30 cellular contexts compared by ENCODE assay signal in the genomic region with DNA sequence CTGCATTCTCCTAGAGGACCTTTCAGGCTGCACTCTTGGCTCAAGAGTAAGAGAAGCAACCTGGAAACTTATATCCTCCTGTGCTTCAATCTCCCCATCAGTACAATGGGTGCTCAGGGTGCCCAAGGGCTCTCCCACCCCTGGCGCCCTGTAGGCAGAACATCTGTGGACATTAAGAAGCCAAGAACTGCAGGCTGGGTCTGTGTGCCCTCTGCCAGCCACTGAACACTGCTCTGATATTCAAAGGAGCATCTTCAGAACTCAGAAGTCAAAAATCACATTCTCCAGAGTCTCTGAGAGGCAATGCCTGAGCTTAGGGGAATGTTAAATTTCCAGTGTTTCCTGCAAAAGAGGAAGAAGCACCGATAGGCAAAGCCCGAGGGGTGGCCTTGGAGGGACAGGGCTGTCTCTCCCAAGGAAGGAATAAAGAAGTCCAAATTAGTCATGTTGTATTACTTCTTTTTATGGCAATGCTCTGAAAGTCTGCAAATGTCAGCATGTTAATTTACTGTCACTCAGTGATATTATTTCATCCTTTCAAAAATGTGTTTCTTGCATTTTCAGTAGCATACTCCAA.
DNase-seq lines count a peak whose midpoint lies in the region; ATAC-seq and TF ChIP-seq lines count a peak whose summit lies in the region.
"Had no signal": no experiment of that assay in that cellular context is flagged by ENCODE, and none has a peak within 500 bp of the region (broad histone marks: within the 10 kb centered on the region; RNA-seq: fewer than 3 reads in every experiment).

No MANE protein-coding gene starts in this region.

- no peaks in the 10 kb centered on the region for H3K9me3 Mint-ChIP-seq in activated T-cell treated with anti-CD3 and anti-CD28 coated beads, Interleukin-2, amount 50 U/mL, for 72 hours
- H3K9me3 Mint-ChIP-seq: activated CD8-positive, alpha-beta T cell treated with anti-CD3 and anti-CD28 coated beads for 36 hours; activated T-cell treated with anti-CD3 and anti-CD28 coated beads, Interleukin-2, amount 50 U/mL, for 24 hours; H9; nephron progenitor cell; T-cell had no signal

- no peaks in the 10 kb centered on the region for H3K36me3 ChIP-seq in esophagus muscularis mucosa
- no peaks in the 10 kb centered on the region for H3K36me3 ChIP-seq in osteoblast (ENCODE audit: insufficient read depth, low read length)
- no peaks in the 10 kb centered on the region for H3K36me3 ChIP-seq in testis (ENCODE audit: low read depth, missing control alignments)
- H3K36me3 ChIP-seq: gastrocnemius medialis, upper lobe of left lung had no signal

- peaks cover 22% of the 10 kb centered on the region for H3K27me3 Mint-ChIP-seq in activated T-cell treated with anti-CD3 and anti-CD28 coated beads, Interleukin-2, amount 50 U/mL, for 72 hours (ENCODE audit: low read depth)

- ATAC-seq in Right ventricle myocardium superior (ENCODE audit: poor library complexity) (no peak), Right ventricle myocardium inferior (no peak)
- no peak for ATAC-seq in activated T-cell treated with anti-CD3 and anti-CD28 coated beads, Interleukin-2, amount 50 U/mL, for 72 hours (replicated peaks in 1 of 2)
- ATAC-seq: activated CD4-positive, CD25-positive, alpha-beta regulatory T cell treated with anti-CD3 and anti-CD28 coated beads, Interleukin-2, amount 50 U/mL, for 24 hours; activated CD8-positive, alpha-beta T cell treated with anti-CD3 and anti-CD28 coated beads for 36 hours; body of pancreas; left ventricle myocardium superior; T-cell had no signal

- H3K4me1 Mint-ChIP-seq in activated T-cell treated with anti-CD3 and anti-CD28 coated beads, Interleukin-2, amount 50 U/mL, for 72 hours (ENCODE audit: low read depth) = no peaks in the 10 kb centered on the region

- DNase-seq in cardiac septum (ENCODE audit: low spot score) (peak; percentile 26), Right ventricle myocardium superior (no peak), esophagus muscularis mucosa (ENCODE audit: extremely low spot score) (peak; percentile 92), osteoblast (ENCODE audit: insufficient read length, low spot score, missing footprints) (peak; percentile 17), SK-N-DZ (ENCODE audit: low spot score) (no peak), testis (no peak), Right ventricle myocardium inferior (ENCODE audit: missing footprints) (no peak)
- no peak for DNase-seq in activated T-cell treated with anti-CD3 and anti-CD28 coated beads, Interleukin-2, amount 50 U/mL, for 72 hours
- DNase-seq: activated CD8-positive, alpha-beta T cell treated with anti-CD3 and anti-CD28 coated beads for 36 hours; activated naive CD4-positive, alpha-beta T cell; activated T-cell treated with anti-CD3 and anti-CD28 coated beads, Interleukin-2, amount 50 U/mL, for 24 hours; body of pancreas; effector CD4-positive, alpha-beta T cell; erythroblast; gastrocnemius medialis; H9; left ventricle myocardium superior; midbrain; NCI-H1092 treated with DMSO at 0.1 percent for 48 hours; NCI-H187 treated with DMSO at 0.1 percent for 48 hours; NCI-H226; NCI-H748 treated with DMSO at 0.1 percent for 48 hours; nephron progenitor cell; T-cell; upper lobe of left lung had no signal

- H3K79me2 ChIP-seq in osteoblast (ENCODE audit: insufficient read depth, low read length) = no peaks in the 10 kb centered on the region
- H3K79me2 ChIP-seq: parathyroid adenoma had no signal

- H3K27me3 ChIP-seq in esophagus muscularis mucosa (no peaks in the 10 kb centered on the region), osteoblast (ENCODE audit: insufficient read depth, low read length) (no peaks in the 10 kb centered on the region), testis (no peaks in the 10 kb centered on the region)
- H3K27me3 ChIP-seq: body of pancreas, upper lobe of left lung had no signal

- no peak for TF ChIP-seq POLR2A in esophagus muscularis mucosa (IDR thresholded peaks at IDR 0.05; ENCODE audit: low read depth)
- TF ChIP-seq POLR2A in testis (IDR thresholded peaks at IDR 0.05) = no peak

- TF ChIP-seq EP300 in esophagus muscularis mucosa (IDR thresholded peaks at IDR 0.05) = no peak

- no peaks in the 10 kb centered on the region for H3K36me3 Mint-ChIP-seq in activated T-cell treated with anti-CD3 and anti-CD28 coated beads, Interleukin-2, amount 50 U/mL, for 72 hours (ENCODE audit: insufficient read depth in 2 of 2)
- H3K36me3 Mint-ChIP-seq: T-cell had no signal

- H4K20me1 ChIP-seq in osteoblast (ENCODE audit: insufficient read depth, low read length) = no peaks in the 10 kb centered on the region

- H3K4me1 ChIP-seq in esophagus muscularis mucosa (peaks cover 5 to 44% (median 40%) of the 10 kb centered on the region in 4 donors), osteoblast (ENCODE audit: insufficient read depth, low read length) (peaks cover 3% of the 10 kb centered on the region), testis (peaks cover 5% of the 10 kb centered on the region)
- H3K4me1 ChIP-seq: body of pancreas, parathyroid adenoma had no signal

- H3K4me3 Mint-ChIP-seq in activated T-cell treated with anti-CD3 and anti-CD28 coated beads, Interleukin-2, amount 50 U/mL, for 72 hours = no peak overlapping the region
- H3K4me3 Mint-ChIP-seq: activated CD8-positive, alpha-beta T cell treated with anti-CD3 and anti-CD28 coated beads for 36 hours; activated T-cell treated with anti-CD3 and anti-CD28 coated beads, Interleukin-2, amount 50 U/mL, for 24 hours; H9; nephron progenitor cell; T-cell had no signal

- 62% methylated on average over 3 of the region's 3 CpGs for WGBS in esophagus muscularis mucosa
- WGBS in testis, 2 donors = 45 to 65% methylated on average over 3 of the region's 3 CpGs

- TF ChIP-seq CTCF in esophagus muscularis mucosa (IDR thresholded peaks at IDR 0.05) (no peak), osteoblast (IDR thresholded peaks at IDR 0.05; ENCODE audit: extremely low read depth, low read depth, low read length) (no peak), testis (IDR thresholded peaks at IDR 0.05) (no peak)

- no peak overlapping the region for H2AFZ ChIP-seq in osteoblast (ENCODE audit: low read length)
- H2AFZ ChIP-seq: parathyroid adenoma had no signal

- H3K9me3 ChIP-seq in esophagus muscularis mucosa (no peaks in the 10 kb centered on the region), osteoblast (ENCODE audit: low read depth, low read length) (no peaks in the 10 kb centered on the region), testis (no peaks in the 10 kb centered on the region)
- H3K9me3 ChIP-seq: body of pancreas, gastrocnemius medialis, upper lobe of left lung had no signal

- no peak overlapping the region for H3K27ac Mint-ChIP-seq in activated T-cell treated with anti-CD3 and anti-CD28 coated beads, Interleukin-2, amount 50 U/mL, for 72 hours
- H3K27ac Mint-ChIP-seq: activated CD8-positive, alpha-beta T cell treated with anti-CD3 and anti-CD28 coated beads for 36 hours; activated T-cell treated with anti-CD3 and anti-CD28 coated beads, Interleukin-2, amount 50 U/mL, for 24 hours; H9; T-cell had no signal

- intact Hi-C loops in cardiac septum (cut with DNase I) (no loop called here), Right ventricle myocardium superior (cut with DNase I) (no loop called here), esophagus muscularis mucosa (cut with DNase I) (no loop called here), testis (cut with DNase I; ENCODE audit: low total_unique reads) (no loop called here), Right ventricle myocardium inferior (cut with DNase I) (no loop called here)

- peak overlapping the region in 2 of 4 donors; percentile 3 to 15 for H3K4me3 ChIP-seq in esophagus muscularis mucosa
- no peak overlapping the region for H3K4me3 ChIP-seq in osteoblast (ENCODE audit: insufficient read depth, low read length)
- no peak overlapping the region for H3K4me3 ChIP-seq in testis
- H3K4me3 ChIP-seq: body of pancreas, gastrocnemius medialis, upper lobe of left lung had no signal

- H3K27ac ChIP-seq in esophagus muscularis mucosa (replicated peaks in 1 of 4) (peak overlapping the region; percentile 21 to 43 (median 39)), osteoblast (ENCODE audit: low read depth, low read length) (no peak overlapping the region), testis (no peak overlapping the region)
- H3K27ac ChIP-seq: body of pancreas, C4-2B, gastrocnemius medialis, HL-60, parathyroid adenoma, RWPE1, upper lobe of left lung had no signal

- peak overlapping the region; percentile 7 for H3K4me2 ChIP-seq in osteoblast (ENCODE audit: insufficient read depth, low read length)

Comparison
In these comparisons a context has a peak if more than half of its experiments do, and no peak if none do; other contexts are left out.
1. DNase-seq: peak in cardiac septum (single experiment), esophagus muscularis mucosa (single experiment) and osteoblast (single experiment); none in Right ventricle myocardium superior (single experiment), SK-N-DZ (single experiment), testis (single experiment), activated T-cell treated with anti-CD3 and anti-CD28 coated beads, Interleukin-2, amount 50 U/mL, for 72 hours (0 of 2) and Right ventricle myocardium inferior (single experiment).
2. H3K27ac ChIP-seq: peak in esophagus muscularis mucosa (4 of 4); none in osteoblast (single experiment) and testis (0 of 2).